ENCODE assay signal across 8 cellular contexts in the genomic region with DNA sequence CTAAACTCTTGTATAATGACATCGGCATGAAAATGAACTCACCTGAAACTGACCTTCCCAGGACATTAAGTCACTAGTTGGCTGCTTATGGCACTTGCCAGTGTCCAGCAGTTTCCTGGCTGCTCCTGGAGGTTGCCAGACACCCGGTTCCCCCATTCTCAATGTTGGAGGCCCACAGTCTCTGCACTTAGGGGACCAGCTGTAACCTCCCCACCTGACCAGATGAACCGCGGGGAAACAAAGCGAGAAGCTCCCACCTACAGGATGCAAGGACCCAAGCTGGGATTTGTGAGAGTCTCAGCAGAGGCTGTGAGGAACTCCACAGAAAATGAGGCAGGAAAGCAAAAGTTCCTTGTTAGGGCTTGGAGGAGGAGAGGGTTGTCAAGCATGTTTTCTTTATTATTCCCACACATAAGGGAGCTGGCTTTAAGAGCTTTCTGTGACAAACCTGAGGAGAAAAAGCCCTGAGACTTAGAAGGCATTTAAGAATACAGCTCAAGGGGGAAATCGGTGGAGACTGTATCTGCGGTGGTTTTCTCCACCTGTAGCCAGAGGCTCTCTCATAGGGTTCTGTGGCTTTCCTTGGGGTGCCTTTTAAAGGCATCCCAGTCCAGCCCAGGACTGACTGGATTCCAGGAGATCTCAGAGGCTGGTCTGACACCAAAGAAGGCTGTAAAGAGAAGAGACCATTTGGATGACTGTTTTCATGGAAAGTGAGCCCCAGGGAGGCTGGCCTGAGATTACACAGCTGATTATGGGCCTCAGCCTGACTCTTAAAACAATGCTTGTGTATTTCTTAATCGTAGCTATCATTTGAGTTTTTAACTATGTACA. TPM values are rescaled to one million over a fixed set of nuclear protein-coding genes. Genes with fewer than 3 reads are reported as not detected.
DNase-seq lines count a peak whose midpoint lies in the region; ATAC-seq and TF ChIP-seq lines count a peak whose summit lies in the region.

No MANE protein-coding gene starts in this region.

- H3K9me3 ChIP-seq in SJCRH30 (replicated peaks), result no peaks in the 10 kb centered on the region
- no peaks in the 10 kb centered on the region for H3K9me3 ChIP-seq in fibroblast of lung (ENCODE audit: control insufficient read depth, insufficient read depth, low read depth, low read length)

- H2AFZ ChIP-seq in fibroblast of lung (ENCODE audit: low read length), result no peak overlapping the region

- H3K27ac ChIP-seq in SJCRH30, result no peak overlapping the region
- peak overlapping the region; percentile 58 for H3K27ac ChIP-seq in fibroblast of lung (ENCODE audit: insufficient read depth, low read length)
- peak overlapping the region; percentile 98 for H3K27ac ChIP-seq in rectal smooth muscle tissue (ENCODE audit: low read depth, low read length)

- H3K4me2 ChIP-seq in fibroblast of lung (ENCODE audit: extremely low read depth, insufficient read depth, low read length), result peak overlapping the region; percentile 92

- ATAC-seq in GM21786 (IDR thresholded peaks at IDR 0.05; ENCODE audit: unreplicated experiment) (no peak), HG03196 (IDR thresholded peaks at IDR 0.05; ENCODE audit: unreplicated experiment) (no peak), left colon (no peak), HG03159 (IDR thresholded peaks at IDR 0.05; ENCODE audit: unreplicated experiment) (no peak)

- no peak overlapping the region for H3K9ac ChIP-seq in fibroblast of lung (ENCODE audit: insufficient read depth, low read length)
- H3K9ac ChIP-seq in rectal smooth muscle tissue (ENCODE audit: low read length), result peak overlapping the region; percentile 58

- peak overlapping the region; percentile 61 for H3K4me3 ChIP-seq in SJCRH30
- peak overlapping the region; percentile 26 to 73 (median 66) for H3K4me3 ChIP-seq in fibroblast of lung (replicated peaks in 1 of 4; ENCODE audit: control extremely low read depth in 1 of 4, insufficient read depth in 1 of 4, low read depth in 3 of 4, low read length in 4 of 4)
- H3K4me3 ChIP-seq in rectal smooth muscle tissue (ENCODE audit: low read length), result peak overlapping the region; percentile 86

- no peak for TF ChIP-seq CTCF in fibroblast of lung (conservative IDR thresholded peaks at IDR 0.05 in 1 of 2, IDR thresholded peaks at IDR 0.05 in 1 of 2; ENCODE audit: low read depth in 1 of 2, low read length in 2 of 2)

- H3K36me3 ChIP-seq in SJCRH30 (0 out of 2 replicates have a peak, but pooled peaks cover 2% of the 10 kb centered on the region), fibroblast of lung (ENCODE audit: control insufficient read depth, insufficient read depth, low read length) (peaks cover 3% of the 10 kb centered on the region), rectal smooth muscle tissue (ENCODE audit: control insufficient read depth, insufficient read depth, low read length) (peaks cover 18% of the 10 kb centered on the region)

- no peaks in the 10 kb centered on the region for H4K20me1 ChIP-seq in fibroblast of lung (ENCODE audit: control insufficient read depth, extremely low read depth, insufficient read depth, low read length)

- H3K4me1 ChIP-seq in SJCRH30 (peaks cover 10% of the 10 kb centered on the region), fibroblast of lung (ENCODE audit: control insufficient read depth, extremely low read depth, insufficient read depth, low read length) (peaks cover 29% of the 10 kb centered on the region), rectal smooth muscle tissue (ENCODE audit: control insufficient read depth, insufficient read depth, low read length) (peaks cover 36% of the 10 kb centered on the region)

- H3K27me3 ChIP-seq in SJCRH30 (no peaks in the 10 kb centered on the region), fibroblast of lung (ENCODE audit: control insufficient read depth, insufficient read depth, low read length) (no peaks in the 10 kb centered on the region), rectal smooth muscle tissue (ENCODE audit: control insufficient read depth, insufficient read depth, low read length) (peaks cover 4% of the 10 kb centered on the region)

- peaks cover 77% of the 10 kb centered on the region for H3K79me2 ChIP-seq in fibroblast of lung (ENCODE audit: control insufficient read depth, insufficient read depth, low read length)

- peak; percentile 87 for DNase-seq in ELF-1 (ENCODE audit: low read depth, low spot score)
- no peak for DNase-seq in SJCRH30
- DNase-seq in fibroblast of lung (ENCODE audit: low read depth in 2 of 2), result peak in 1 of 2 donors; percentile 50
- no peak for DNase-seq in left colon

- intact Hi-C loops in left colon (cut with DNase I, micrococcal nuclease), result loop anchor here in 1 of 2 donors (5.0 to 10.0 kb wide), 2 partner anchors 45 to 152 kb away; no protein-coding TSS in a partner anchor

RNA-seq across cellular contexts. Expression of a gene that starts 4.6 kb away (rescaled TPM):
- total RNA-seq in SJCRH30 (2014; rRNA removed; shearing (Covaris generic)), result 57.5 and 58.2 TPM in 2 replicates
- 224 and 279 TPM in 2 replicates for total RNA-seq in fibroblast of lung
- polyA plus RNA-seq in fibroblast of lung, result 515 and 1,732 TPM in 2 replicates
- polyA plus RNA-seq in fibroblast of lung (2012), result 351 and 1,059 TPM in 2 replicates
- polyA minus RNA-seq in fibroblast of lung (ENCODE audit: low replicate concordance), result 61.4 and 196 TPM in 2 replicates
- total RNA-seq in left colon, result 100 to 1,000 TPM; 576 to 607 TPM
